Comparison of ENCODE assay signal across 8 cellular contexts in the genomic region with DNA sequence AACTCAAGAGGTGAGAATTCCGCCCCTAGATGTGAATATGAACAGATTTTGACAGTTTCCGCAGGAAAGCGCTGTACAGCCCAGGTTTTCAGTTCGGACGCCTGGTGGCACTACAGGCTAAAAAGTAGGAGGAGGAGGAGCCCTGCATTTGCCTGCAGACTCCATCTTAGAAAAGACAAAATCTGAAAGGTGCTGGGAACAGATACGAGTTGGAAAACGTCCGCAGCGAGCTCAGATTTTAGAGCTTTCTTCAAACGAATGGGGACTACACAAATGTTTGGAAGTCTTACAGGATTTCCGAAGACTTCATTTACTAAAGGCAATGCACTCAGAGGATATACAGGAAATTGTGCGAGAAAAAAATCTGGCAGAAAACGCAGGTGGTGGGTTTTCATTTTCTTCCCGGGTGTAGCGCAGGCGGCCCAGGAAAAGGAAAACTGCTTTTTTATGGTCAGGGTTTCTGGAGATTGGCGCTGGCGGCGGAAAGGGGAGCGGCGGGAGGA.
DNase-seq lines count a peak whose midpoint lies in the region; ATAC-seq lines count a peak whose summit lies in the region.

No MANE protein-coding gene starts in this region.

- DNase-seq in DMS79 treated with DMSO at 0.1 percent for 48 hours (lab: John Stamatoyannopoulos, UW): peak; percentile 75
- peak; percentile 52 for DNase-seq in HuH-7 (ENCODE audit: low spot score)
- DNase-seq in T-helper 22 cell (ENCODE audit: low read depth): peak; percentile 5
- DNase-seq in caudate nucleus (lab: John Stamatoyannopoulos, UW): peak in 38 of 61 donors; percentile 2 to 66 (median 28)
- DNase-seq in islet precursor cell: peak; percentile 82
- DNase-seq in stimulated activated CD4-positive, alpha-beta T cell treated with anti-CD3 and anti-CD28 coated beads, Interleukin-1b, Interleukin-23, amount 100 ng/mL, for 48 hours: peak; percentile 38

- H3K27ac ChIP-seq in caudate nucleus (ENCODE audit: low read depth, low read length): peak overlapping the region; percentile 49

- ATAC-seq in activated CD4-positive, CD25-positive, alpha-beta regulatory T cell treated with anti-CD3 and anti-CD28 coated beads, Interleukin-2, amount 50 U/mL, for 24 hours: no peak
- no peak for ATAC-seq in HG03457 (IDR thresholded peaks at IDR 0.05; ENCODE audit: unreplicated experiment)

Comparison
In these comparisons a context has a peak if more than half of its experiments do, and no peak if none do; other contexts are left out.
1. DNase-seq: peak in every context shown above with its lines; median percentile 82 in islet precursor cell; 75 in DMS79 treated with DMSO at 0.1 percent for 48 hours; 52 in HuH-7; 38 in stimulated activated CD4-positive, alpha-beta T cell treated with anti-CD3 and anti-CD28 coated beads, Interleukin-1b, Interleukin-23, amount 100 ng/mL, for 48 hours; 28 in caudate nucleus; 5 in T-helper 22 cell.